ENCODE assay signal across 1 cellular context in the genomic region with DNA sequence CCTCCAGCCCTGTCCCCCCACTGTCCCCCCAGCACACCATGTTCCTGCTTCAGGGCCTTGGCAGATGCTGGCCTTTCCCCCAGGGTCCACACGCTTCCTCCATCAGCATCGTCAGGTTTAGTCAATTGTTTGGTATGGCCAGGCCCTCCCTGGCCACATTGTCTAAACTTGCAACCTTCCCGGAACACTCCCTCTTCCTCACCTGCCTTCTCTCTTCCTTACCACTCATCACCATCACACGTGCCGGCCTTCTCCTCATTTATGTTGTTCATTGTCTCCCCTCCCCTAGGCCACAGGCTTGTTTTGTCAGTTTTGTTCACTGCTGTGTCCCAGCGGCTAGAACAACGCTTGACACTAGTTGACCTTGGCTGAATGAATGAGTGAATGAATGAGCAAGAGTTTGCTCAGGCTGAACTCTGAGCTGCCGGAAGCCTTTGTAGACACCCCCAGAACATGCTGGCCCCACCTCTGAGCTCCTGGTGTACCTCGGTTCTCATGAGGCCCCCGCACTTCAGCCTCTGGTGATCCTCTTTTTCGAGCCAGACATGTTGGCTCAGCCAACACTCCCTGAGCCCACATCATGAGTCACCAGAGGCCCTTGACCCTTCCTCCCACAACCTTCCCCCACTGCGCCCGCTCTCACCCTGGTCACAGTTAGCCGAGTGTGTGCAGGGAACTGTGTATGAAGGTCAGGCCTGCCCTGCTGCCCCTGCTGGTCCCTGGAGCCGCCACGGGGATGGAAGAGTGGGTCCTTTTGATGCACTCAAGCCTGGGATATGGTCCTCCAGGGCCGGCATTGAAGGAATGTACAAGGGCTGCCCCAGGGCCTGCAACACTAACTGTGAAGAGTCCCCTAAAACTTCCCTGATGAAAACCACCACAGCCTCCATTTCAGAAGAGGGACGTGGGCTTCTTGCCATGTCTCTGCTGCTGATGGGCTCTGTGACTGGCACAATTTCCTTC.
TF ChIP-seq lines count a peak whose summit lies in the region.

No MANE protein-coding gene starts in this region.

TF ChIP-seq in K562, 482 proteins besides CTCF, POLR2A, EP300 and RAD21 (continued from another document and continues in another):
- TF ChIP-seq, protein P1, sequence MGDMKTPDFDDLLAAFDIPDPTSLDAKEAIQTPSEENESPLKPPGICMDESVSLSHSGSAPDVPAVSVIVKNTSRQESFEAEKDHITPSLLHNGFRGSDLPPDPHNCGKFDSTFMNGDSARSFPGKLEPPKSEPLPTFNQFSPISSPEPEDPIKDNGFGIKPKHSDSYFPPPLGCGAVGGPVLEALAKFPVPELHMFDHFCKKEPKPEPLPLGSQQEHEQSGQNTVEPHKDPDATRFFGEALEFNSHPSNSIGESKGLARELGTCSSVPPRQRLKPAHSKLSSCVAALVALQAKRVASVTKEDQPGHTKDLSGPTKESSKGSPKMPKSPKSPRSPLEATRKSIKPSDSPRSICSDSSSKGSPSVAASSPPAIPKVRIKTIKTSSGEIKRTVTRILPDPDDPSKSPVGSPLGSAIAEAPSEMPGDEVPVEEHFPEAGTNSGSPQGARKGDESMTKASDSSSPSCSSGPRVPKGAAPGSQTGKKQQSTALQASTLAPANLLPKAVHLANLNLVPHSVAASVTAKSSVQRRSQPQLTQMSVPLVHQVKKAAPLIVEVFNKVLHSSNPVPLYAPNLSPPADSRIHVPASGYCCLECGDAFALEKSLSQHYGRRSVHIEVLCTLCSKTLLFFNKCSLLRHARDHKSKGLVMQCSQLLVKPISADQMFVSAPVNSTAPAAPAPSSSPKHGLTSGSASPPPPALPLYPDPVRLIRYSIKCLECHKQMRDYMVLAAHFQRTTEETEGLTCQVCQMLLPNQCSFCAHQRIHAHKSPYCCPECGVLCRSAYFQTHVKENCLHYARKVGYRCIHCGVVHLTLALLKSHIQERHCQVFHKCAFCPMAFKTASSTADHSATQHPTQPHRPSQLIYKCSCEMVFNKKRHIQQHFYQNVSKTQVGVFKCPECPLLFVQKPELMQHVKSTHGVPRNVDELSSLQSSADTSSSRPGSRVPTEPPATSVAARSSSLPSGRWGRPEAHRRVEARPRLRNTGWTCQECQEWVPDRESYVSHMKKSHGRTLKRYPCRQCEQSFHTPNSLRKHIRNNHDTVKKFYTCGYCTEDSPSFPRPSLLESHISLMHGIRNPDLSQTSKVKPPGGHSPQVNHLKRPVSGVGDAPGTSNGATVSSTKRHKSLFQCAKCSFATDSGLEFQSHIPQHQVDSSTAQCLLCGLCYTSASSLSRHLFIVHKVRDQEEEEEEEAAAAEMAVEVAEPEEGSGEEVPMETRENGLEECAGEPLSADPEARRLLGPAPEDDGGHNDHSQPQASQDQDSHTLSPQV (IDR thresholded peaks at IDR 0.05), result peak; percentile 97
- TF ChIP-seq RBBP5 (IDR thresholded peaks at IDR 0.05; ENCODE audit: borderline replicate concordance, insufficient read depth, low read length, poor library complexity, severe bottlenecking) (peak; percentile 46), JUND (IDR thresholded peaks at IDR 0.05; ENCODE audit: borderline replicate concordance, low read depth, low read length) (peak; percentile 97), JUND (tag; IDR thresholded peaks at IDR 0.05; ENCODE audit: borderline replicate concordance, low read depth, low read length) (peak; percentile 93; the same call in 2 of the 3 replicates), PKNOX1 (IDR thresholded peaks at IDR 0.05) (0 out of 2 replicates have a peak, but pooled peaks have one; percentile 5), MAFK (IDR thresholded peaks at IDR 0.05; ENCODE audit: low read length) (peak; percentile 48; the same call in 1 of the 2 replicates), CTBP1 (IDR thresholded peaks at IDR 0.05; ENCODE audit: borderline replicate concordance) (peak; percentile 62), NR2C1 (IDR thresholded peaks at IDR 0.05) (peak; percentile 77), NR2C1 (tag; IDR thresholded peaks at IDR 0.05) (peak; percentile 88), HNRNPH1 (optimal IDR thresholded peaks at IDR 0.05; ENCODE audit: low read depth, low read length) (no peak), TAF7 (tag; IDR thresholded peaks at IDR 0.05) (no peak), NR4A1 (CRISPR knock-in tag; IDR thresholded peaks at IDR 0.05) (no peak), NR4A1 (tag; IDR thresholded peaks at IDR 0.05) (peak; percentile 48; the same call in 1 of the 2 replicates), CBFA2T2 (conservative IDR thresholded peaks at IDR 0.05) (no peak), ESRRA (IDR thresholded peaks at IDR 0.05; ENCODE audit: borderline replicate concordance, low read depth) (peak; percentile 55; the same call in 1 of the 2 replicates)
- TF ChIP-seq, protein P2, sequence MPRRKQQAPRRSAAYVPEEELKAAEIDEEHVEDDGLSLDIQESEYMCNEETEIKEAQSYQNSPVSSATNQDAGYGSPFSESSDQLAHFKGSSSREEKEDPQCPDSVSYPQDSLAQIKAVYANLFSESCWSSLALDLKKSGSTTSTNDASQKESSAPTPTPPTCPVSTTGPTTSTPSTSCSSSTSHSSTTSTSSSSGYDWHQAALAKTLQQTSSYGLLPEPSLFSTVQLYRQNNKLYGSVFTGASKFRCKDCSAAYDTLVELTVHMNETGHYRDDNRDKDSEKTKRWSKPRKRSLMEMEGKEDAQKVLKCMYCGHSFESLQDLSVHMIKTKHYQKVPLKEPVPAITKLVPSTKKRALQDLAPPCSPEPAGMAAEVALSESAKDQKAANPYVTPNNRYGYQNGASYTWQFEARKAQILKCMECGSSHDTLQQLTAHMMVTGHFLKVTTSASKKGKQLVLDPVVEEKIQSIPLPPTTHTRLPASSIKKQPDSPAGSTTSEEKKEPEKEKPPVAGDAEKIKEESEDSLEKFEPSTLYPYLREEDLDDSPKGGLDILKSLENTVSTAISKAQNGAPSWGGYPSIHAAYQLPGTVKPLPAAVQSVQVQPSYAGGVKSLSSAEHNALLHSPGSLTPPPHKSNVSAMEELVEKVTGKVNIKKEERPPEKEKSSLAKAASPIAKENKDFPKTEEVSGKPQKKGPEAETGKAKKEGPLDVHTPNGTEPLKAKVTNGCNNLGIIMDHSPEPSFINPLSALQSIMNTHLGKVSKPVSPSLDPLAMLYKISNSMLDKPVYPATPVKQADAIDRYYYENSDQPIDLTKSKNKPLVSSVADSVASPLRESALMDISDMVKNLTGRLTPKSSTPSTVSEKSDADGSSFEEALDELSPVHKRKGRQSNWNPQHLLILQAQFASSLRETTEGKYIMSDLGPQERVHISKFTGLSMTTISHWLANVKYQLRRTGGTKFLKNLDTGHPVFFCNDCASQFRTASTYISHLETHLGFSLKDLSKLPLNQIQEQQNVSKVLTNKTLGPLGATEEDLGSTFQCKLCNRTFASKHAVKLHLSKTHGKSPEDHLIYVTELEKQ (CRISPR knock-in tag; IDR thresholded peaks at IDR 0.05), result no peak
- TF ChIP-seq, protein P3, sequence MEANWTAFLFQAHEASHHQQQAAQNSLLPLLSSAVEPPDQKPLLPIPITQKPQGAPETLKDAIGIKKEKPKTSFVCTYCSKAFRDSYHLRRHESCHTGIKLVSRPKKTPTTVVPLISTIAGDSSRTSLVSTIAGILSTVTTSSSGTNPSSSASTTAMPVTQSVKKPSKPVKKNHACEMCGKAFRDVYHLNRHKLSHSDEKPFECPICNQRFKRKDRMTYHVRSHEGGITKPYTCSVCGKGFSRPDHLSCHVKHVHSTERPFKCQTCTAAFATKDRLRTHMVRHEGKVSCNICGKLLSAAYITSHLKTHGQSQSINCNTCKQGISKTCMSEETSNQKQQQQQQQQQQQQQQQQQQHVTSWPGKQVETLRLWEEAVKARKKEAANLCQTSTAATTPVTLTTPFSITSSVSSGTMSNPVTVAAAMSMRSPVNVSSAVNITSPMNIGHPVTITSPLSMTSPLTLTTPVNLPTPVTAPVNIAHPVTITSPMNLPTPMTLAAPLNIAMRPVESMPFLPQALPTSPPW (CRISPR knock-in tag; IDR thresholded peaks at IDR 0.05), result peak; percentile 56
- TF ChIP-seq, protein P4, sequence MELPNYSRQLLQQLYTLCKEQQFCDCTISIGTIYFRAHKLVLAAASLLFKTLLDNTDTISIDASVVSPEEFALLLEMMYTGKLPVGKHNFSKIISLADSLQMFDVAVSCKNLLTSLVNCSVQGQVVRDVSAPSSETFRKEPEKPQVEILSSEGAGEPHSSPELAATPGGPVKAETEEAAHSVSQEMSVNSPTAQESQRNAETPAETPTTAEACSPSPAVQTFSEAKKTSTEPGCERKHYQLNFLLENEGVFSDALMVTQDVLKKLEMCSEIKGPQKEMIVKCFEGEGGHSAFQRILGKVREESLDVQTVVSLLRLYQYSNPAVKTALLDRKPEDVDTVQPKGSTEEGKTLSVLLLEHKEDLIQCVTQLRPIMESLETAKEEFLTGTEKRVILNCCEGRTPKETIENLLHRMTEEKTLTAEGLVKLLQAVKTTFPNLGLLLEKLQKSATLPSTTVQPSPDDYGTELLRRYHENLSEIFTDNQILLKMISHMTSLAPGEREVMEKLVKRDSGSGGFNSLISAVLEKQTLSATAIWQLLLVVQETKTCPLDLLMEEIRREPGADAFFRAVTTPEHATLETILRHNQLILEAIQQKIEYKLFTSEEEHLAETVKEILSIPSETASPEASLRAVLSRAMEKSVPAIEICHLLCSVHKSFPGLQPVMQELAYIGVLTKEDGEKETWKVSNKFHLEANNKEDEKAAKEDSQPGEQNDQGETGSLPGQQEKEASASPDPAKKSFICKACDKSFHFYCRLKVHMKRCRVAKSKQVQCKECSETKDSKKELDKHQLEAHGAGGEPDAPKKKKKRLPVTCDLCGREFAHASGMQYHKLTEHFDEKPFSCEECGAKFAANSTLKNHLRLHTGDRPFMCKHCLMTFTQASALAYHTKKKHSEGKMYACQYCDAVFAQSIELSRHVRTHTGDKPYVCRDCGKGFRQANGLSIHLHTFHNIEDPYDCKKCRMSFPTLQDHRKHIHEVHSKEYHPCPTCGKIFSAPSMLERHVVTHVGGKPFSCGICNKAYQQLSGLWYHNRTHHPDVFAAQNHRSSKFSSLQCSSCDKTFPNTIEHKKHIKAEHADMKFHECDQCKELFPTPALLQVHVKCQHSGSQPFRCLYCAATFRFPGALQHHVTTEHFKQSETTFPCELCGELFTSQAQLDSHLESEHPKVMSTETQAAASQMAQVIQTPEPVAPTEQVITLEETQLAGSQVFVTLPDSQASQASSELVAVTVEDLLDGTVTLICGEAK (IDR thresholded peaks at IDR 0.05), result 0 out of 2 replicates have a peak, but pooled peaks have one; percentile 24
- TF ChIP-seq, protein P4 (CRISPR knock-in tag; IDR thresholded peaks at IDR 0.05), result no peak
- TF ChIP-seq, protein P5, sequence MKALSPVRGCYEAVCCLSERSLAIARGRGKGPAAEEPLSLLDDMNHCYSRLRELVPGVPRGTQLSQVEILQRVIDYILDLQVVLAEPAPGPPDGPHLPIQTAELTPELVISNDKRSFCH (CRISPR knock-in tag; IDR thresholded peaks at IDR 0.05), result no peak
- TF ChIP-seq, protein P5 (tag; IDR thresholded peaks at IDR 0.05), result no peak; the same call in 1 of the 2 replicates
- TF ChIP-seq, protein P6, sequence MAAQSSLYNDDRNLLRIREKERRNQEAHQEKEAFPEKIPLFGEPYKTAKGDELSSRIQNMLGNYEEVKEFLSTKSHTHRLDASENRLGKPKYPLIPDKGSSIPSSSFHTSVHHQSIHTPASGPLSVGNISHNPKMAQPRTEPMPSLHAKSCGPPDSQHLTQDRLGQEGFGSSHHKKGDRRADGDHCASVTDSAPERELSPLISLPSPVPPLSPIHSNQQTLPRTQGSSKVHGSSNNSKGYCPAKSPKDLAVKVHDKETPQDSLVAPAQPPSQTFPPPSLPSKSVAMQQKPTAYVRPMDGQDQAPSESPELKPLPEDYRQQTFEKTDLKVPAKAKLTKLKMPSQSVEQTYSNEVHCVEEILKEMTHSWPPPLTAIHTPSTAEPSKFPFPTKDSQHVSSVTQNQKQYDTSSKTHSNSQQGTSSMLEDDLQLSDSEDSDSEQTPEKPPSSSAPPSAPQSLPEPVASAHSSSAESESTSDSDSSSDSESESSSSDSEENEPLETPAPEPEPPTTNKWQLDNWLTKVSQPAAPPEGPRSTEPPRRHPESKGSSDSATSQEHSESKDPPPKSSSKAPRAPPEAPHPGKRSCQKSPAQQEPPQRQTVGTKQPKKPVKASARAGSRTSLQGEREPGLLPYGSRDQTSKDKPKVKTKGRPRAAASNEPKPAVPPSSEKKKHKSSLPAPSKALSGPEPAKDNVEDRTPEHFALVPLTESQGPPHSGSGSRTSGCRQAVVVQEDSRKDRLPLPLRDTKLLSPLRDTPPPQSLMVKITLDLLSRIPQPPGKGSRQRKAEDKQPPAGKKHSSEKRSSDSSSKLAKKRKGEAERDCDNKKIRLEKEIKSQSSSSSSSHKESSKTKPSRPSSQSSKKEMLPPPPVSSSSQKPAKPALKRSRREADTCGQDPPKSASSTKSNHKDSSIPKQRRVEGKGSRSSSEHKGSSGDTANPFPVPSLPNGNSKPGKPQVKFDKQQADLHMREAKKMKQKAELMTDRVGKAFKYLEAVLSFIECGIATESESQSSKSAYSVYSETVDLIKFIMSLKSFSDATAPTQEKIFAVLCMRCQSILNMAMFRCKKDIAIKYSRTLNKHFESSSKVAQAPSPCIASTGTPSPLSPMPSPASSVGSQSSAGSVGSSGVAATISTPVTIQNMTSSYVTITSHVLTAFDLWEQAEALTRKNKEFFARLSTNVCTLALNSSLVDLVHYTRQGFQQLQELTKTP (IDR thresholded peaks at IDR 0.05; ENCODE audit: low read depth in 1 of 2, partially characterized antibody in 2 of 2), result no peak
